Comparison of ENCODE assay signal across 8 cellular contexts in the genomic region with DNA sequence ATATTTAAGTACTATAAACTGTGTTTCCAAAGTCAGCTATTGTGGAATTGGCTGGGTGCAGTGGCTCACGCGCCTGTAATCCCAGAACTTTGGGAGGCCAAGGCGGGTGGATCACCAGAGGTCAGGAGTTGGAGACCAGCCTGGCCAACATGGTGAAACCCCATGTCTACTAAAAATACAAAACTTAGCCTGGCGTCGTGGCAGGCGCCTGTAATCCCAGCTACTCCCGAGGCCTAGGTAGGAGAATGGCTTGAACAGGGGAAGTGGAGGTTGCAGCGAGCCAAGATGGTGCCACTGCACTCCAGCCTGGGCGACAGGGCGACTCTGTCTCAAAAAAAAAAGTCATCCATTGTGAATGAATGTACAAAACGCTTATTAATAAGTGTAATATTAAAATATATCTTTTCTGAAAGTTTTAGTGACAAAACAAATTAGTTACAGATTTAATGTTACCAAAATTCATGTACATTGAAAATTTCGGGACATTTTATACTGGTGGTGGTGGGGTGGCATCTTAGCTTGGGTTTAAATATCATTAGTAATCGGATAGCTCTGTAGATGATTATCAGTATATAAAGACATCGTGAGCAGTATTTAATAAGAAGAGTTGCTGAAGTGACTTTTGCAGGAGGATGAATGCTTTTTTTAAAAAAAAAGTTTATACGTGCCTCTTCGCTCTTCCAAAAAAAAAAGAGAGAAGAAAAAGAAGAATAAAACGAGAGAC. TPM values are rescaled to one million over a fixed set of nuclear protein-coding genes. Genes with fewer than 3 reads are reported as not detected.
DNase-seq lines count a peak whose midpoint lies in the region; ATAC-seq and TF ChIP-seq lines count a peak whose summit lies in the region.

No MANE protein-coding gene starts in this region.

- peak overlapping the region; percentile 86 for H3K4me3 ChIP-seq in CD4-positive, CD25-positive, alpha-beta regulatory T cell (ENCODE audit: low read depth, low read length)
- H3K4me3 ChIP-seq in KMS-11 (IDR thresholded peaks at IDR 0.05; ENCODE audit: insufficient read depth, low read depth, low read length) (no peak overlapping the region), colonic mucosa (peak overlapping the region; percentile 78)

- peaks cover 39% of the 10 kb centered on the region for H3K4me1 ChIP-seq in CD4-positive, CD25-positive, alpha-beta regulatory T cell (ENCODE audit: control insufficient read depth, insufficient read depth, low read length, poor library complexity, severe bottlenecking)
- H3K4me1 ChIP-seq in KMS-11 (ENCODE audit: low read depth, poor library complexity, severe bottlenecking) (peaks cover 36% of the 10 kb centered on the region), colonic mucosa (peaks cover 15% of the 10 kb centered on the region)

- H3K4me3 Mint-ChIP-seq in CD4-positive, CD25-positive, alpha-beta regulatory T cell = peak overlapping the region; percentile 94 to 98 (median 96)
- peak overlapping the region; percentile 87 for H3K4me3 Mint-ChIP-seq in neural crest cell

- TF ChIP-seq CTCF in KMS-11 (conservative IDR thresholded peaks at IDR 0.05; ENCODE audit: low read depth, low read length) (no peak), colonic mucosa (IDR thresholded peaks at IDR 0.05) (no peak), neural crest cell (conservative IDR thresholded peaks at IDR 0.05) (no peak)

- H3K36me3 ChIP-seq in CD4-positive, CD25-positive, alpha-beta regulatory T cell (ENCODE audit: control insufficient read depth, insufficient read depth, low read length) = peaks cover 35% of the 10 kb centered on the region
- H3K36me3 ChIP-seq in KMS-11 (ENCODE audit: insufficient read depth) (no peaks in the 10 kb centered on the region), colonic mucosa (no peaks in the 10 kb centered on the region)

- H3K9me3 Mint-ChIP-seq in CD4-positive, CD25-positive, alpha-beta regulatory T cell = peaks cover 0 to 1% (median 0%) of the 10 kb centered on the region in 7 donors
- no peaks in the 10 kb centered on the region for H3K9me3 Mint-ChIP-seq in neural crest cell

- H3K27me3 Mint-ChIP-seq in CD4-positive, CD25-positive, alpha-beta regulatory T cell = peaks cover 8% of the 10 kb centered on the region
- no peaks in the 10 kb centered on the region for H3K27me3 Mint-ChIP-seq in neural crest cell (ENCODE audit: low read depth)

- H3K4me2 ChIP-seq in KMS-11 = peak overlapping the region; percentile 68

- no peaks in the 10 kb centered on the region for H4K20me1 ChIP-seq in KMS-11 (ENCODE audit: insufficient read depth)

- peak overlapping the region; percentile 50 for H2AFZ ChIP-seq in KMS-11 (ENCODE audit: low read depth)

- H3K9ac ChIP-seq in KMS-11 = peak overlapping the region; percentile 97; the same call in 1 of the 2 replicates
- H3K9ac ChIP-seq in colonic mucosa (ENCODE audit: low read depth in 2 of 2, low read length in 2 of 2) = peak overlapping the region in 1 of 2 donors; percentile 95

- peaks cover 38 to 63% (median 47%) of the 10 kb centered on the region in 4 donors for H3K4me1 Mint-ChIP-seq in CD4-positive, CD25-positive, alpha-beta regulatory T cell
- H3K4me1 Mint-ChIP-seq in neural crest cell = peaks cover 37% of the 10 kb centered on the region

- no peaks in the 10 kb centered on the region for H3K27me3 ChIP-seq in CD4-positive, CD25-positive, alpha-beta regulatory T cell (ENCODE audit: control insufficient read depth, insufficient read depth, low read length)
- H3K27me3 ChIP-seq in KMS-11 (ENCODE audit: insufficient read depth, low read depth) = no peaks in the 10 kb centered on the region
- no peaks in the 10 kb centered on the region for H3K27me3 ChIP-seq in colonic mucosa

- peak overlapping the region; percentile 97 for H3K27ac ChIP-seq in CD4-positive, CD25-positive, alpha-beta regulatory T cell (ENCODE audit: insufficient read depth, low read length, poor library complexity, severe bottlenecking)
- H3K27ac ChIP-seq in KMS-11 (peak overlapping the region; percentile 98; the same call in 1 of the 2 replicates), colonic mucosa (peak overlapping the region; percentile 98)

- H3K79me2 ChIP-seq in KMS-11 (ENCODE audit: insufficient read depth, low read depth) = peaks cover 55% of the 10 kb centered on the region

- intact Hi-C loops in colonic mucosa (cut with DNase I) = no loop called here

- DNase-seq in CD4-positive, CD25-positive, alpha-beta regulatory T cell = no peak
- DNase-seq in colonic mucosa = no peak
- no peak for DNase-seq in neural crest cell (ENCODE audit: low read depth, low spot score)
- DNase-seq in MV-4-11 (lab: John Stamatoyannopoulos, UW) = no peak
- no peak for DNase-seq in NCI-H1417 treated with DMSO at 0.1 percent for 48 hours (lab: John Stamatoyannopoulos, UW)
- DNase-seq in SIG-M5 (lab: John Stamatoyannopoulos, UW) = no peak

- H3K9me3 ChIP-seq in CD4-positive, CD25-positive, alpha-beta regulatory T cell (ENCODE audit: control insufficient read depth in 2 of 2, low read length in 2 of 2) = no peaks in the 10 kb centered on the region
- no peaks in the 10 kb centered on the region for H3K9me3 ChIP-seq in colonic mucosa

- no peak for ATAC-seq in CD4-positive, CD25-positive, alpha-beta regulatory T cell (ENCODE audit: low read depth in 2 of 2)
- peak; percentile 6 for ATAC-seq in GM21367 (IDR thresholded peaks at IDR 0.05; ENCODE audit: unreplicated experiment)

- H3K36me3 Mint-ChIP-seq in CD4-positive, CD25-positive, alpha-beta regulatory T cell = peaks cover 19% of the 10 kb centered on the region
- H3K36me3 Mint-ChIP-seq in neural crest cell (ENCODE audit: low read depth) = peaks cover 4% of the 10 kb centered on the region

- H3K27ac Mint-ChIP-seq in CD4-positive, CD25-positive, alpha-beta regulatory T cell = peak overlapping the region; percentile 94 to 97 (median 95)
- H3K27ac Mint-ChIP-seq in neural crest cell (ENCODE audit: unreplicated experiment) = peak overlapping the region; percentile 99

RNA-seq across cellular contexts. Expression of a gene that starts 0.5 kb away (rescaled TPM):
- 332 TPM for total RNA-seq in CD4-positive, CD25-positive, alpha-beta regulatory T cell
- polyA plus RNA-seq in CD4-positive, CD25-positive, alpha-beta regulatory T cell = 100 to 1,000 TPM in 2 of 4 donors, 10 to 100 TPM in 2; 83.7 to 120 (median 103) TPM
- total RNA-seq in colonic mucosa = 100 to 1,000 TPM; 100 to 116 TPM
- 244 and 245 TPM in 2 replicates for total RNA-seq in neural crest cell

RNA-seq across cellular contexts. Expression of a gene that starts 15.3 kb away (rescaled TPM):
- total RNA-seq in CD4-positive, CD25-positive, alpha-beta regulatory T cell = 15.7 TPM
- polyA plus RNA-seq in CD4-positive, CD25-positive, alpha-beta regulatory T cell = 10 to 100 TPM in 1 of 4 donors, 1 to 10 TPM in 3; 6.9 to 11.3 (median 8.1) TPM
- 10 to 100 TPM; 10.2 to 10.7 TPM for total RNA-seq in colonic mucosa
- total RNA-seq in neural crest cell = 27.7 and 28.0 TPM in 2 replicates
